ENCODE assay signal across 1 cellular context in the genomic region with DNA sequence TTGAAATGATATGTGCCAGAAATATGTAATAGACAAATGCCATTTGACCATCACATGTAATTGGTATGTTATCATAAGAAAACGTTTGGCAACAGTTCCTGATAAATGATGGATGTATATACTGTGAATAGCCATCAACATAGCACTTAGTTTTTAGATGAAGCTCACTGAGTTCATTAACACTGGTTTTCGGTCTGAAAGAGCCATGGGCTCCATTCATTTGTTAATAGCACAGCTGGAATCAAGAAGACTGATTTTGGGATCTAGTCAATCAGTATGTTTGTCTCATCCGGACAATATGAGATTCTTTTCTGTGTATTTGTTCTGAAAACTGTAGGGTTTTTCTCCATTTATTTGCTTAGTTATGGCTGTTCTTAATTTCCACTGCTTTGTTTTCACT.
TF ChIP-seq lines count a peak whose summit lies in the region.

No MANE protein-coding gene starts in this region.

TF ChIP-seq in H1, 55 proteins besides CTCF, POLR2A, EP300 and RAD21 (continued from another document):
- TF ChIP-seq ASH2L (IDR thresholded peaks at IDR 0.05; ENCODE audit: low read length) (no peak), SRF (IDR thresholded peaks at IDR 0.05; ENCODE audit: low read depth, low read length) (no peak), TCF12 (IDR thresholded peaks at IDR 0.05; ENCODE audit: low read depth, low read length) (no peak), PHF8 (conservative IDR thresholded peaks at IDR 0.05; ENCODE audit: low read depth, low read length) (no peak)
- TF ChIP-seq, protein P1, sequence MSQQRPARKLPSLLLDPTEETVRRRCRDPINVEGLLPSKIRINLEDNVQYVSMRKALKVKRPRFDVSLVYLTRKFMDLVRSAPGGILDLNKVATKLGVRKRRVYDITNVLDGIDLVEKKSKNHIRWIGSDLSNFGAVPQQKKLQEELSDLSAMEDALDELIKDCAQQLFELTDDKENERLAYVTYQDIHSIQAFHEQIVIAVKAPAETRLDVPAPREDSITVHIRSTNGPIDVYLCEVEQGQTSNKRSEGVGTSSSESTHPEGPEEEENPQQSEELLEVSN (IDR thresholded peaks at IDR 0.05) = no peak
